Comparison of ENCODE assay signal across 10 cellular contexts in genomic region chr9:122051401-122052346, GRCh38. TPM values are rescaled to one million over a fixed set of nuclear protein-coding genes. Genes with fewer than 3 reads are reported as not detected.
DNase-seq lines count a peak whose midpoint lies in the region; ATAC-seq and TF ChIP-seq lines count a peak whose summit lies in the region.
"Had no signal": no experiment of that assay in that cellular context is flagged by ENCODE, and none has a peak within 500 bp of the region (broad histone marks: within the 10 kb centered on the region; RNA-seq: fewer than 3 reads in every experiment).

No MANE protein-coding gene starts in this region.

- peaks cover 0 to 2% of the 10 kb centered on the region in 2 donors for H3K9me3 Mint-ChIP-seq in activated T-cell treated with anti-CD3 and anti-CD28 coated beads, Interleukin-2, amount 50 U/mL, for 72 hours

- POLR2A ChIA-PET in A673 (lab: Charles Lee; ENCODE audit: low non-redundant PET), result no interaction called here

- intact Hi-C loops in A673 (cut with micrococcal nuclease; ENCODE audit: unreplicated experiment) (no loop called here), left colon (cut with DNase I, micrococcal nuclease) (no loop called here)

- no TSS peak for BruUV-seq in A673 (replicated peaks; lab: Mats Ljungman, UMichigan)

- peak; percentile 68 for ATAC-seq in GM18907 (IDR thresholded peaks at IDR 0.05; ENCODE audit: unreplicated experiment)
- ATAC-seq in HG02885 (IDR thresholded peaks at IDR 0.05; ENCODE audit: poor library complexity, unreplicated experiment), result peak; percentile 79
- ATAC-seq in activated T-cell treated with anti-CD3 and anti-CD28 coated beads, Interleukin-2, amount 50 U/mL, for 72 hours (replicated peaks in 1 of 2), result peak; percentile 91 to 92
- no peak for ATAC-seq in HG03139 (IDR thresholded peaks at IDR 0.05; ENCODE audit: unreplicated experiment)
- ATAC-seq in left colon, result no peak

- no peak overlapping the region for H3K27ac ChIP-seq in A673 (ENCODE audit: low read depth, low read length, poor library complexity, severe bottlenecking)

- H3K4me3 Mint-ChIP-seq in activated T-cell treated with anti-CD3 and anti-CD28 coated beads, Interleukin-2, amount 50 U/mL, for 72 hours, result peak overlapping the region; percentile 0 to 2

- TF ChIP-seq CTCF in A673 (conservative IDR thresholded peaks at IDR 0.05; ENCODE audit: low read depth, low read length), result no peak

- H3K4me1 ChIP-seq in skeletal muscle satellite cell (ENCODE audit: control insufficient read depth, insufficient read depth, low read length), result peaks cover 6% of the 10 kb centered on the region
- peaks cover 12% of the 10 kb centered on the region for H3K4me1 ChIP-seq in A673 (ENCODE audit: insufficient read depth, low read length, poor library complexity, severe bottlenecking)

- H3K36me3 ChIP-seq in skeletal muscle satellite cell (ENCODE audit: insufficient read depth, low read length) (no peaks in the 10 kb centered on the region), A673 (ENCODE audit: insufficient read depth, low read length, poor library complexity, severe bottlenecking) (no peaks in the 10 kb centered on the region)

- H3K4me3 ChIP-seq in skeletal muscle satellite cell (ENCODE audit: low read length), result no peak overlapping the region
- H3K4me3 ChIP-seq in A673 (ENCODE audit: low read depth, low read length, poor library complexity, severe bottlenecking), result no peak overlapping the region

- DNase-seq in activated T-cell treated with anti-CD3 and anti-CD28 coated beads, Interleukin-2, amount 50 U/mL, for 72 hours, result peak; percentile 52 to 73
- DNase-seq in A673 (ENCODE audit: low spot score) (no peak), DMS114 treated with DMSO at 0.1 percent for 48 hours (lab: John Stamatoyannopoulos, UW; ENCODE audit: unreplicated experiment) (no peak), left colon (no peak)
- DNase-seq: head of caudate nucleus, retina had no signal

- H3K4me2 ChIP-seq in skeletal muscle satellite cell (ENCODE audit: low read length), result peak overlapping the region; percentile 25

- peaks cover 0 to 2% of the 10 kb centered on the region in 2 donors for H3K36me3 Mint-ChIP-seq in activated T-cell treated with anti-CD3 and anti-CD28 coated beads, Interleukin-2, amount 50 U/mL, for 72 hours (ENCODE audit: insufficient read depth in 2 of 2)

- no peaks in the 10 kb centered on the region for H3K9me3 ChIP-seq in skeletal muscle satellite cell (replicated peaks; ENCODE audit: low read length)
- H3K9me3 ChIP-seq in A673 (ENCODE audit: low read depth, low read length, poor library complexity, severe bottlenecking), result no peaks in the 10 kb centered on the region

- no peak overlapping the region for H3K9ac ChIP-seq in skeletal muscle satellite cell (ENCODE audit: low read depth, low read length)

- CTCF ChIA-PET in A673 (lab: Charles Lee), result no interaction called here

- H3K4me1 Mint-ChIP-seq in activated T-cell treated with anti-CD3 and anti-CD28 coated beads, Interleukin-2, amount 50 U/mL, for 72 hours (ENCODE audit: low read depth), result peaks cover 23% of the 10 kb centered on the region

- peak overlapping the region; percentile 44 for H3K27ac Mint-ChIP-seq in activated T-cell treated with anti-CD3 and anti-CD28 coated beads, Interleukin-2, amount 50 U/mL, for 72 hours

- H3K27me3 ChIP-seq in skeletal muscle satellite cell (ENCODE audit: control insufficient read depth, insufficient read depth, low read length) (no peaks in the 10 kb centered on the region), A673 (replicated peaks; ENCODE audit: insufficient read depth, low read depth, low read length, poor library complexity) (no peaks in the 10 kb centered on the region)

- H3K27me3 Mint-ChIP-seq in activated T-cell treated with anti-CD3 and anti-CD28 coated beads, Interleukin-2, amount 50 U/mL, for 72 hours (ENCODE audit: low read depth), result no peaks in the 10 kb centered on the region

RNA-seq across cellular contexts. Expression of gene TTLL11, which starts 41.4 kb away (rescaled TPM):
- 1 to 10 TPM; 2.5 to 2.6 TPM for total RNA-seq in activated T-cell treated with anti-CD3 and anti-CD28 coated beads, Interleukin-2, amount 50 U/mL, for 72 hours
- 5.9 and 6.1 TPM in 2 replicates for total RNA-seq in skeletal muscle satellite cell (2012; rRNA removed)
- total RNA-seq in A673 (2021), result 3.0 and 5.4 TPM in 2 replicates
- 1 to 10 TPM; 5.9 to 6.6 TPM for total RNA-seq in left colon

Comparison
In these comparisons a context has a peak if more than half of its experiments do, and no peak if none do; other contexts are left out.
1. ATAC-seq: peak in GM18907 (single experiment), HG02885 (single experiment) and activated T-cell treated with anti-CD3 and anti-CD28 coated beads, Interleukin-2, amount 50 U/mL, for 72 hours (2 of 2); none in HG03139 (single experiment) and left colon (single experiment).
2. DNase-seq: peak in activated T-cell treated with anti-CD3 and anti-CD28 coated beads, Interleukin-2, amount 50 U/mL, for 72 hours (2 of 2); none in A673 (single experiment), DMS114 treated with DMSO at 0.1 percent for 48 hours (single experiment) and left colon (0 of 2).